In the genomic region with DNA sequence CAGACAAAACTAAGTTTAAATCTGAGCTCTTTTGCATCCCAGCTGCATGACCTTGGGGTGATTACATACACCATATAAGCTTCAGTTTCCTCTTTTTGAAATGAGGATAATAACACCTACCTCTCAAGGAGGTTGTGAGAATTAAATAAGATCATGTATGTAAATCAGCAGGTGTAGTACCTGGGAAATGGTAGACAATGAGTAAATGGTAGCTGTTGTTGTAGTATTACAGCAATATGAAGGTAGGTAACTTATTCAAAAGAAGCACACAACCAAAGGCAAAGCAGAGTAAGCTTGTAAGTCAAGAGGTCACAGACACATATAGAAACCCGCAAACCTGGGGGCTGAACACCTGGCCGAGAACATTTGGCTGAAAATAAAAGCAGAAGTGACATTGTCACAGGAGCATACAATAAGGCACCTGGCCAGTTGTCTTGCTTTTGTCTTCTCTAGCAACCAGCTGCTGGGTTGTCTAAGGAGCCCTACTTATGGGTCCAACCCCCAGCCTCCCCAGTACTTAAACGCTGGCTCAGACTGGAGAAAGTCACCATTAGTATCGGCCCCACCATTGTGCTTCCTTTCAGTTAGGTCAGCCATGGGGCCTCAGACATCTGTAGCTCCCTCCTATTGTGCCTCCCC, we compare ENCODE assay signal across 9 cellular contexts.
DNase-seq lines count a peak whose midpoint lies in the region; ATAC-seq and TF ChIP-seq lines count a peak whose summit lies in the region.
"Had no signal": no experiment of that assay in that cellular context is flagged by ENCODE, and none has a peak within 500 bp of the region (broad histone marks: within the 10 kb centered on the region; RNA-seq: fewer than 3 reads in every experiment).

No MANE protein-coding gene starts in this region.

- no peak overlapping the region for H3K4me3 ChIP-seq in mucosa of descending colon

- H3K27ac Mint-ChIP-seq in activated naive CD4-positive, alpha-beta T cell treated with anti-CD3 and anti-CD28 coated beads for 36 hours = no peak overlapping the region
- no peak overlapping the region for H3K27ac Mint-ChIP-seq in nephron progenitor cell

- ATAC-seq in GM18873 (IDR thresholded peaks at IDR 0.05; ENCODE audit: low FRiP score, unreplicated experiment) = peak; percentile 90
- peak; percentile 95 for ATAC-seq in GM21786 (IDR thresholded peaks at IDR 0.05; ENCODE audit: unreplicated experiment)
- ATAC-seq in HG03457 (IDR thresholded peaks at IDR 0.05; ENCODE audit: unreplicated experiment) = peak; percentile 88
- ATAC-seq in mucosa of descending colon = peak; percentile 76

- in situ Hi-C loops in ACHN (cut with HindIII; ENCODE audit: low pct_ligation_motif_present, low pct_unique_long_range_greater_than_20kb, low sequenced_read_pairs) = no loop called here

- no peaks in the 10 kb centered on the region for H3K4me1 Mint-ChIP-seq in activated naive CD4-positive, alpha-beta T cell treated with anti-CD3 and anti-CD28 coated beads for 36 hours (ENCODE audit: low read depth)
- H3K4me1 Mint-ChIP-seq in nephron progenitor cell = no peaks in the 10 kb centered on the region

- H3K36me3 Mint-ChIP-seq in activated naive CD4-positive, alpha-beta T cell treated with anti-CD3 and anti-CD28 coated beads for 36 hours (ENCODE audit: low read depth) = no peaks in the 10 kb centered on the region
- no peaks in the 10 kb centered on the region for H3K36me3 Mint-ChIP-seq in nephron progenitor cell (ENCODE audit: low read depth)

- no peaks in the 10 kb centered on the region for H3K36me3 ChIP-seq in mucosa of descending colon (ENCODE audit: low read depth)

- no peaks in the 10 kb centered on the region for H3K4me1 ChIP-seq in mucosa of descending colon (ENCODE audit: low read depth)

- intact Hi-C loops in mucosa of descending colon (cut with DNase I, micrococcal nuclease) = no loop called here
- intact Hi-C loops in activated naive CD4-positive, alpha-beta T cell treated with anti-CD3 and anti-CD28 coated beads for 36 hours (cut with micrococcal nuclease) = no loop called here

- H3K9me3 Mint-ChIP-seq in activated naive CD4-positive, alpha-beta T cell treated with anti-CD3 and anti-CD28 coated beads for 36 hours = peaks cover 4% of the 10 kb centered on the region
- peaks cover 17% of the 10 kb centered on the region for H3K9me3 Mint-ChIP-seq in nephron progenitor cell

- TF ChIP-seq CTCF in mucosa of descending colon (IDR thresholded peaks at IDR 0.05) = no peak
- no peak for TF ChIP-seq CTCF in nephron progenitor cell (IDR thresholded peaks at IDR 0.05)

- no peaks in the 10 kb centered on the region for H3K27me3 Mint-ChIP-seq in activated naive CD4-positive, alpha-beta T cell treated with anti-CD3 and anti-CD28 coated beads for 36 hours (ENCODE audit: low read depth)
- peaks cover 20% of the 10 kb centered on the region for H3K27me3 Mint-ChIP-seq in nephron progenitor cell (ENCODE audit: low read depth, poor library complexity)

- CTCF ChIA-PET in activated naive CD4-positive, alpha-beta T cell treated with anti-CD3 and anti-CD28 coated beads for 36 hours (lab: Charles Lee) = no interaction called here

- peak in 1 of 3 donors; percentile 19 for DNase-seq in mucosa of descending colon
- no peak for DNase-seq in ACHN
- DNase-seq in activated naive CD4-positive, alpha-beta T cell treated with anti-CD3 and anti-CD28 coated beads for 36 hours = no peak
- no peak for DNase-seq in nucleus accumbens (lab: John Stamatoyannopoulos, UW)
- no peak for DNase-seq in nephron progenitor cell
- DNase-seq: cortex of kidney had no signal

- H3K4me3 Mint-ChIP-seq in activated naive CD4-positive, alpha-beta T cell treated with anti-CD3 and anti-CD28 coated beads for 36 hours = no peak overlapping the region
- H3K4me3 Mint-ChIP-seq in nephron progenitor cell = no peak overlapping the region

- H3K9me3 ChIP-seq in mucosa of descending colon = no peaks in the 10 kb centered on the region
